In the genomic region with DNA sequence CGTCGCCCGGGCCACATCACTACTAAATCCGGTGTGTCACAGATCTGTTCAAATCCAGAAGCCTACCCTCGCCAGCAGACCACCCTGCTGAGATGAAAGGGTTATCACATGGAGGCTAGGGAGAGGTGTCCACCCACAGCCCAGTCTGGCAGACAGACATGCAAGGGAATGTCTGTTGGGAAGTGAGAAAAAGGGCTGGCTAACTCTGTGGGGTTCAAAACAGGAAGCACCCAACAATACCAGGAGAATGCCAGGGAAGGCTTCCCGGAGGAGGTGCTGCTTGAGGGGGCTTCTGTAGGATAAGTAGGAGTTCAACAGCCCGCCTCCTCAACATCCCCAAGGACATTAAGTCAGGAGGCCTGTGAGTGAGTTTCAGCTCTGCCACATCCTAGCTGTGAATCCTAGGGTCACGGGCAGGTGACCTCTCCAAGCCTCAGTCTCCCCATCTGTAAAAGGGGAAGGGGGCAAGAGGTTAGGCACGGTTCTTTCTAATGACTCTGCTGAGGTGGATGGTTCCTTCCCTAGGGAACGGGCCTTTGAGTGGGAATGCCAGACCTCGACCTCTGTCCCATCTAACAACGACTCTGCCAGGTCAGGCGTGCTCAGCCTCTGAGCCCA, we compare ENCODE assay signal across 8 cellular contexts. TPM values are rescaled to one million over a fixed set of nuclear protein-coding genes. Genes with fewer than 3 reads are reported as not detected.
A peak's percentile ranks its signal among the peaks of the same experiment; 100 is the strongest.
DNase-seq lines count a peak whose midpoint lies in the region; ATAC-seq and TF ChIP-seq lines count a peak whose summit lies in the region.

No MANE protein-coding gene starts in this region.

- no peaks in the 10 kb centered on the region for H3K36me3 Mint-ChIP-seq in natural killer cell

- DNase-seq in BJ (ENCODE audit: low read depth) (no peak), MM.1S (no peak), coronary artery (ENCODE audit: low spot score) (no peak), natural killer cell (no peak), NCI-H748 treated with DMSO at 0.1 percent for 48 hours (lab: John Stamatoyannopoulos, UW) (no peak), G401 (ENCODE audit: low spot score) (no peak), amygdala (lab: John Stamatoyannopoulos, UW) (no peak), epidermal melanocyte (ENCODE audit: insufficient read length, low spot score) (no peak)

- peak overlapping the region; percentile 92 to 94 for H3K27ac Mint-ChIP-seq in natural killer cell

- H3K4me3 Mint-ChIP-seq in natural killer cell: peak overlapping the region; percentile 92

- in situ Hi-C loops in G401 (cut with HindIII; ENCODE audit: low sequenced_read_pairs): no loop called here

- intact Hi-C loops in natural killer cell (cut with micrococcal nuclease): loop anchor here (5.0 kb wide), 1 partner anchor 42 kb away; no protein-coding TSS in a partner anchor

- CTCF ChIA-PET in BJ (lab: Yijun Ruan, JAX): interaction anchor here (0.6 kb wide), 1 partner anchor 38 kb away, joined by 3 read pairs; no protein-coding TSS in a partner anchor

- H3K79me2 ChIP-seq in MM.1S (ENCODE audit: low read length): peaks cover 59% of the 10 kb centered on the region

- TF ChIP-seq CTCF in BJ (IDR thresholded peaks at IDR 0.05; ENCODE audit: insufficient read depth, low read depth, low read length) (no peak), MM.1S (IDR thresholded peaks at IDR 0.05; ENCODE audit: low read length) (no peak), coronary artery (IDR thresholded peaks at IDR 0.05) (no peak), natural killer cell (IDR thresholded peaks at IDR 0.05) (no peak)

- POLR2A ChIA-PET in BJ (lab: Charles Lee): no interaction called here

- no peak for ATAC-seq in natural killer cell

- peaks cover 55% of the 10 kb centered on the region for H3F3A ChIP-seq in MM.1S (ENCODE audit: insufficient read depth, low read length)

- H3K9me2 ChIP-seq in MM.1S (replicated peaks; ENCODE audit: insufficient read depth, low read length): no peaks in the 10 kb centered on the region

- H3K4me1 Mint-ChIP-seq in natural killer cell: peaks cover 67 to 79% of the 10 kb centered on the region in 2 donors

- H3K27me3 Mint-ChIP-seq in natural killer cell (ENCODE audit: low read depth in 2 of 2): no peaks in the 10 kb centered on the region

- H3K27ac ChIP-seq in MM.1S (ENCODE audit: low read length): peak overlapping the region; percentile 70
- H3K27ac ChIP-seq in coronary artery: peak overlapping the region; percentile 67 to 93

- peak overlapping the region; percentile 90 for H3K4me3 ChIP-seq in BJ (ENCODE audit: low read depth, low read length)
- peak overlapping the region; percentile 76 for H3K4me3 ChIP-seq in MM.1S (ENCODE audit: low read length)
- H3K4me3 ChIP-seq in coronary artery: peak overlapping the region; percentile 93

- H2AFZ ChIP-seq in MM.1S (ENCODE audit: low read length): no peak overlapping the region

- H3K27me3 ChIP-seq in BJ (ENCODE audit: control insufficient read depth, insufficient read depth, low read length): peaks cover 3% of the 10 kb centered on the region
- H3K27me3 ChIP-seq in MM.1S (replicated peaks; ENCODE audit: insufficient read depth, low read length): no peaks in the 10 kb centered on the region

- peak overlapping the region; percentile 94 for H3K4me2 ChIP-seq in MM.1S (ENCODE audit: low read depth, low read length)

- no peaks in the 10 kb centered on the region for H3K9me3 Mint-ChIP-seq in natural killer cell

- H3K4me1 ChIP-seq in MM.1S (ENCODE audit: low read length): peaks cover 51% of the 10 kb centered on the region

- H3K9ac ChIP-seq in MM.1S (ENCODE audit: low read length): peak overlapping the region; percentile 98

- H3K36me3 ChIP-seq in BJ (ENCODE audit: control insufficient read depth, insufficient read depth, low read length) (no peaks in the 10 kb centered on the region), MM.1S (replicated peaks; ENCODE audit: insufficient read depth, low read length) (no peaks in the 10 kb centered on the region)

- H3K9me3 ChIP-seq in MM.1S (replicated peaks; ENCODE audit: insufficient read depth, low read length): no peaks in the 10 kb centered on the region

- peaks cover 7% of the 10 kb centered on the region; the same call in 1 of the 2 replicates for H4K20me1 ChIP-seq in MM.1S (ENCODE audit: insufficient read depth, low read length)

RNA-seq across cellular contexts. Expression of a gene that starts 1.1 kb away (rescaled TPM):
- 48.1 and 84.9 TPM in 2 replicates for polyA plus RNA-seq in BJ (2011; rRNA removed)
- polyA minus RNA-seq in BJ (2011; rRNA and poly(A)+ RNA removed): 37.2 and 65.2 TPM in 2 replicates
- total RNA-seq in natural killer cell: 100 to 1,000 TPM; 145 to 206 (median 155) TPM
- total RNA-seq in G401 (2014; rRNA removed; shearing (Covaris generic)): 24.1 and 55.9 TPM in 2 replicates

RNA-seq across cellular contexts. Expression of a gene that starts 29.0 kb away (rescaled TPM):
- not detected in 2 replicates for polyA plus RNA-seq in BJ (2011; rRNA removed)
- not detected in 2 replicates for polyA minus RNA-seq in BJ (2011; rRNA and poly(A)+ RNA removed)
- total RNA-seq in natural killer cell: not detected
- not detected in 2 replicates for total RNA-seq in G401 (2014; rRNA removed; shearing (Covaris generic))

RNA-seq across cellular contexts. Expression of a gene that starts 32.9 kb away (rescaled TPM):
- polyA plus RNA-seq in BJ (2011; rRNA removed): not detected in 2 replicates
- not detected in 2 replicates for polyA minus RNA-seq in BJ (2011; rRNA and poly(A)+ RNA removed)
- under 1 TPM in 1 of 3 donors, not detected in 2; 0.59 TPM for total RNA-seq in natural killer cell
- total RNA-seq in G401 (2014; rRNA removed; shearing (Covaris generic)): not detected in 2 replicates
